In the genomic region with DNA sequence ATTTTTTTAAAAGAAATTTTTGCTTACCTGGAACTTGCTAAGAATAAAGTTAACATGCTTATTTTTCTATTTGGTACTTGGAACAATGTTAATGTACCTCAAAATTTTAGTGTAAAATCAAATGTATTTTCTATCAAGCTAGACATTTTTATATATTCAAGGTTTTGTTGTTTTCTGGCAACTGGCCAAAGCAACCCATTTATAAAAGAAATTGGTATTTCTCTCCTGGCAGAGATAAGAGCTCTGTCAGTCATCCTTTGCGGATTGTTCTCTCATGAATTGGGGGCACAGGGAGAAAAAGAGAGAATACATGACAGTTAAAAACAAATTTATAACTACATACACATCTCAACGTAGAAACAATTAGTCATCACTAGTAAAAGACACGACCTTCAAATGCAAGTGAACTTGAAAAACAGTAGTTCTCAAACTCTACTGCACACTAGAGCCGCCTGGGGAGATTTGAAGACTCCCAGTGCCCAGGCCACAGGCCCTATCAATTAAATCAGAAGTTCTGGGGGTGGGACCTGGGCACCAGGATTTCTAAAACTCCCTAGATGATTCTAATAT, we compare ENCODE assay signal across 16 cellular contexts.
"Had no signal": no experiment of that assay in that cellular context is flagged by ENCODE, and none has a peak within 500 bp of the region (broad histone marks: within the 10 kb centered on the region; RNA-seq: fewer than 3 reads in every experiment).

No MANE protein-coding gene starts in this region.

- H3K27ac Mint-ChIP-seq: activated naive CD4-positive, alpha-beta T cell treated with anti-CD3 and anti-CD28 coated beads, Interleukin-2, amount 50 U/mL, for 24 hours; immature natural killer cell; stimulated activated effector memory CD8-positive, alpha-beta T cell treated with anti-CD3 and anti-CD28 coated beads, Interleukin-12 subunit alpha, Interleukin-12 subunit beta, amount 100 ng/mL, for 72 hours had no signal

- ATAC-seq: foreskin keratinocyte; left colon; mucosa of descending colon; naive thymus-derived CD8-positive, alpha-beta T cell; right cardiac atrium; stimulated activated effector memory CD8-positive, alpha-beta T cell treated with anti-CD3 and anti-CD28 coated beads, Interleukin-12 subunit alpha, Interleukin-12 subunit beta, amount 100 ng/mL, for 72 hours had no signal

- H3K4me3 Mint-ChIP-seq: activated naive CD4-positive, alpha-beta T cell treated with anti-CD3 and anti-CD28 coated beads, Interleukin-2, amount 50 U/mL, for 24 hours; immature natural killer cell; naive thymus-derived CD8-positive, alpha-beta T cell; stimulated activated effector memory CD8-positive, alpha-beta T cell treated with anti-CD3 and anti-CD28 coated beads, Interleukin-12 subunit alpha, Interleukin-12 subunit beta, amount 100 ng/mL, for 72 hours had no signal

- H3K27ac ChIP-seq: dorsolateral prefrontal cortex, esophagus squamous epithelium, foreskin keratinocyte, tibial nerve had no signal

- H3K9me3 ChIP-seq: esophagus squamous epithelium, mucosa of descending colon, tibial nerve had no signal

- H3K36me3 Mint-ChIP-seq: immature natural killer cell; stimulated activated effector memory CD8-positive, alpha-beta T cell treated with anti-CD3 and anti-CD28 coated beads, Interleukin-12 subunit alpha, Interleukin-12 subunit beta, amount 100 ng/mL, for 72 hours had no signal

- H3K36me3 ChIP-seq: esophagus squamous epithelium, tibial nerve had no signal

- H3K4me3 ChIP-seq: dorsolateral prefrontal cortex, esophagus squamous epithelium, lung, mucosa of descending colon, tibial nerve had no signal

- H3K4me1 Mint-ChIP-seq: immature natural killer cell; stimulated activated effector memory CD8-positive, alpha-beta T cell treated with anti-CD3 and anti-CD28 coated beads, Interleukin-12 subunit alpha, Interleukin-12 subunit beta, amount 100 ng/mL, for 72 hours had no signal

- H3K9me3 Mint-ChIP-seq: stimulated activated effector memory CD8-positive, alpha-beta T cell treated with anti-CD3 and anti-CD28 coated beads, Interleukin-12 subunit alpha, Interleukin-12 subunit beta, amount 100 ng/mL, for 72 hours had no signal

- DNase-seq: activated CD4-positive, alpha-beta T cell treated with anti-CD3 and anti-CD28 coated beads, Interleukin-2, amount 50 U/mL, for 1 hour; activated CD4-positive, CD25-positive, alpha-beta regulatory T cell; activated T-cell treated with anti-CD3 and anti-CD28 coated beads, Interleukin-2, amount 50 U/mL, for 1 hour; dorsolateral prefrontal cortex; esophagus squamous epithelium; foreskin keratinocyte; immature natural killer cell; left colon; mucosa of descending colon; naive thymus-derived CD8-positive, alpha-beta T cell; right cardiac atrium; small intestine had no signal

- H3K27me3 ChIP-seq: dorsolateral prefrontal cortex, esophagus squamous epithelium, foreskin keratinocyte, tibial nerve had no signal
